In the genomic region with DNA sequence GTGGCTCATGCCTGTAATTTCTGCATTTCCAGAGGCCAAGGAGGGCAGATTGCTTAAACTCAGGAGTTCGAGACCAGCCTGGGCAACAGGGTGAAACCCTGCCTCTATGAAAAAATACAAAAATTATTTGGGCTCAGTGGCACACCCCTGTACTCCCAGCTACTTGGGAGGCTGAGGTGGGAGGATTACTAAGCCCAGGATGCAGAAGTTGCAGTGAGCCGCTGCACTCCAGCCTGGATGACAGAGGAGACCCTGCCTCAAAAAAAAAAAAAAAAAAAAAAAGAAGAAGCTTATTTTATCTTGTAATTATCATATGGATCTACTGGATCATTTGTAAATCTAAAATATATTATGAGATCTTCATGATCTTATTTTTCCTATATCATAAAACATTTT, we compare ENCODE assay signal across 21 cellular contexts.
DNase-seq lines count a peak whose midpoint lies in the region; ATAC-seq and TF ChIP-seq lines count a peak whose summit lies in the region.
"Had no signal": no experiment of that assay in that cellular context is flagged by ENCODE, and none has a peak within 500 bp of the region (broad histone marks: within the 10 kb centered on the region; RNA-seq: fewer than 3 reads in every experiment).

No MANE protein-coding gene starts in this region.

- no peak overlapping the region for H2BK15ac ChIP-seq in IMR-90 (ENCODE audit: low read depth, low read length)

- no peak overlapping the region for H2AK5ac ChIP-seq in IMR-90 (ENCODE audit: low read depth, low read length)

- peaks cover 1% of the 10 kb centered on the region for H3K9me3 Mint-ChIP-seq in activated CD4-positive, alpha-beta T cell treated with anti-CD3 and anti-CD28 coated beads, Interleukin-2, amount 10 ng/mL, durations not matched to agents 24 days and 14 days
- peaks cover 1% of the 10 kb centered on the region for H3K9me3 Mint-ChIP-seq in activated T-helper 2 cell treated with anti-CD3 and anti-CD28 coated beads, Interferon-gamma antibody, Interleukin-2, Interleukin-4, amounts not matched to agents 10 μg/mL and 5 μg/mL and 100 μg/mL, durations not matched to agents 14 hours and 24 hours and 36 hours
- H3K9me3 Mint-ChIP-seq in natural killer cell treated with Interleukin-12 subunit alpha and Interleukin-12 subunit beta and Interleukin-15 and Interleukin-18, amount 100 ng/mL, for 72 hours: no peaks in the 10 kb centered on the region
- H3K9me3 Mint-ChIP-seq: neural progenitor cell had no signal

- no peak overlapping the region for H3K23ac ChIP-seq in IMR-90 (ENCODE audit: low read depth, low read length)

- H2BK120ac ChIP-seq in IMR-90 (ENCODE audit: low read depth, low read length): 0 out of 2 replicates have a peak overlapping the region, but pooled peaks have one; percentile 9

- H3K56ac ChIP-seq in IMR-90 (ENCODE audit: extremely low read depth, insufficient read depth, low read length): no peak overlapping the region

- no TSS peak for BruUV-seq in IMR-90 (replicated peaks; lab: Mats Ljungman, UMichigan)

- H2BK20ac ChIP-seq in IMR-90 (ENCODE audit: low read depth, low read length): no peak overlapping the region

- ATAC-seq in IMR-90 (ENCODE audit: low read depth) (no peak), GM18511 (IDR thresholded peaks at IDR 0.05; ENCODE audit: unreplicated experiment) (no peak), HG02623 (IDR thresholded peaks at IDR 0.05; ENCODE audit: unreplicated experiment) (no peak)
- no peak for ATAC-seq in natural killer cell treated with Interleukin-12 subunit alpha and Interleukin-12 subunit beta and Interleukin-15 and Interleukin-18, amount 100 ng/mL, for 72 hours
- ATAC-seq: left lobe of liver had no signal

- H3K4ac ChIP-seq in IMR-90 (ENCODE audit: low read depth, low read length): peak overlapping the region; percentile 52; the same call in 1 of the 2 replicates

- no peak overlapping the region for H4K5ac ChIP-seq in IMR-90 (ENCODE audit: low read depth, low read length)

- H3K4me3 ChIP-seq in IMR-90 (ENCODE audit: insufficient read depth, low read depth, low read length): no peak overlapping the region
- H3K4me3 ChIP-seq: neural progenitor cell, vagina had no signal

- no peak overlapping the region for H4K8ac ChIP-seq in IMR-90 (ENCODE audit: low read depth in 2 of 2, low read length in 2 of 2)

- H4K20me1 ChIP-seq in IMR-90 (ENCODE audit: insufficient read depth, low read length): peaks cover 6% of the 10 kb centered on the region

- TF ChIP-seq RAD21 in IMR-90 (IDR thresholded peaks at IDR 0.05; ENCODE audit: low read length): no peak

- H3K36me3 Mint-ChIP-seq in activated CD4-positive, alpha-beta T cell treated with anti-CD3 and anti-CD28 coated beads, Interleukin-2, amount 10 ng/mL, durations not matched to agents 24 days and 14 days (ENCODE audit: low read depth): peaks cover 11% of the 10 kb centered on the region
- H3K36me3 Mint-ChIP-seq in activated T-helper 2 cell treated with anti-CD3 and anti-CD28 coated beads, Interferon-gamma antibody, Interleukin-2, Interleukin-4, amounts not matched to agents 10 μg/mL and 5 μg/mL and 100 μg/mL, durations not matched to agents 14 hours and 24 hours and 36 hours (ENCODE audit: low read depth): peaks cover 8% of the 10 kb centered on the region
- H3K36me3 Mint-ChIP-seq in natural killer cell treated with Interleukin-12 subunit alpha and Interleukin-12 subunit beta and Interleukin-15 and Interleukin-18, amount 100 ng/mL, for 72 hours: no peaks in the 10 kb centered on the region
- H3K36me3 Mint-ChIP-seq: CD4-positive, CD25-positive, alpha-beta regulatory T cell; mesothelial cell of epicardium; neural progenitor cell had no signal

- no peak overlapping the region for H3K18ac ChIP-seq in IMR-90 (ENCODE audit: low read depth, low read length)

- H3K4me1 ChIP-seq in IMR-90 (ENCODE audit: control insufficient read depth, insufficient read depth, low read length): peaks cover 9% of the 10 kb centered on the region

- H2AK9ac ChIP-seq in IMR-90 (replicated peaks; ENCODE audit: low read depth, low read length, poor library complexity): no peak overlapping the region

- H2BK5ac ChIP-seq in IMR-90 (ENCODE audit: low read depth, low read length, poor library complexity, severe bottlenecking): no peak overlapping the region

- no peak for TF ChIP-seq POLR2A in IMR-90 (IDR thresholded peaks at IDR 0.05; ENCODE audit: low read depth, low read length)

- dilution Hi-C loops in IMR-90 (cut with HindIII; ENCODE audit: low sequenced_read_pairs, unreplicated experiment): no loop called here

- H3K9me3 ChIP-seq in IMR-90 (ENCODE audit: control insufficient read depth, insufficient read depth, low read length): no peaks in the 10 kb centered on the region
- H3K9me3 ChIP-seq: vagina had no signal

- H3K9ac ChIP-seq in IMR-90 (ENCODE audit: low read depth, low read length): no peak overlapping the region
- H3K9ac ChIP-seq: neural progenitor cell had no signal

- H3K4me1 Mint-ChIP-seq in activated CD4-positive, alpha-beta T cell treated with anti-CD3 and anti-CD28 coated beads, Interleukin-2, amount 10 ng/mL, durations not matched to agents 24 days and 14 days: peaks cover 44% of the 10 kb centered on the region
- peaks cover 58% of the 10 kb centered on the region for H3K4me1 Mint-ChIP-seq in activated T-helper 2 cell treated with anti-CD3 and anti-CD28 coated beads, Interferon-gamma antibody, Interleukin-2, Interleukin-4, amounts not matched to agents 10 μg/mL and 5 μg/mL and 100 μg/mL, durations not matched to agents 14 hours and 24 hours and 36 hours (ENCODE audit: low read depth)
- H3K4me1 Mint-ChIP-seq in natural killer cell treated with Interleukin-12 subunit alpha and Interleukin-12 subunit beta and Interleukin-15 and Interleukin-18, amount 100 ng/mL, for 72 hours (ENCODE audit: low read depth in 2 of 2): peaks cover 37 to 48% of the 10 kb centered on the region in 2 donors

- POLR2A ChIA-PET in IMR-90 (lab: Charles Lee; ENCODE audit: unreplicated experiment): no interaction called here

- H2AFZ ChIP-seq in IMR-90 (replicated peaks; ENCODE audit: low read length, poor library complexity): no peak overlapping the region
- H2AFZ ChIP-seq: neural progenitor cell had no signal

- in situ Hi-C loops in IMR-90 (cut with MboI; ENCODE audit: low sequenced_read_pairs): no loop called here

- CTCF ChIA-PET in IMR-90 (lab: Yijun Ruan, JAX): interaction anchor here (1.6 kb wide), 1 partner anchor 97 kb away, joined by 4 read pairs; no protein-coding TSS in a partner anchor

- H3K27ac ChIP-seq in IMR-90 (ENCODE audit: insufficient read depth, low read length): no peak overlapping the region
- H3K27ac ChIP-seq: neural progenitor cell, vagina had no signal

- H3K27ac Mint-ChIP-seq in activated CD4-positive, alpha-beta T cell treated with anti-CD3 and anti-CD28 coated beads, Interleukin-2, amount 10 ng/mL, durations not matched to agents 24 days and 14 days: peak overlapping the region; percentile 90
- H3K27ac Mint-ChIP-seq in activated T-helper 2 cell treated with anti-CD3 and anti-CD28 coated beads, Interferon-gamma antibody, Interleukin-2, Interleukin-4, amounts not matched to agents 10 μg/mL and 5 μg/mL and 100 μg/mL, durations not matched to agents 14 hours and 24 hours and 36 hours: peak overlapping the region; percentile 81
- H3K27ac Mint-ChIP-seq in natural killer cell treated with Interleukin-12 subunit alpha and Interleukin-12 subunit beta and Interleukin-15 and Interleukin-18, amount 100 ng/mL, for 72 hours: peak overlapping the region; percentile 80 to 87
- H3K27ac Mint-ChIP-seq: mesothelial cell of epicardium, neural progenitor cell, T-helper 17 cell had no signal

- intact Hi-C loops in activated CD4-positive, alpha-beta T cell treated with anti-CD3 and anti-CD28 coated beads, Interleukin-2, amount 10 ng/mL, durations not matched to agents 24 days and 14 days (cut with micrococcal nuclease): loop anchor here (5.0 kb wide), 1 partner anchor 95 kb away; a partner anchor contains a TSS
- intact Hi-C loops in IMR-90 (cut with micrococcal nuclease): no loop called here
- intact Hi-C loops in activated T-helper 2 cell treated with anti-CD3 and anti-CD28 coated beads, Interferon-gamma antibody, Interleukin-2, Interleukin-4, amounts not matched to agents 10 μg/mL and 5 μg/mL and 100 μg/mL, durations not matched to agents 14 hours and 24 hours and 36 hours (cut with micrococcal nuclease): no loop called here

- H4K91ac ChIP-seq in IMR-90 (ENCODE audit: insufficient read depth, low read depth, low read length): no peak overlapping the region

- H3K14ac ChIP-seq in IMR-90 (replicated peaks; ENCODE audit: low read depth, low read length): no peak overlapping the region

- DNase-seq in activated CD4-positive, alpha-beta T cell treated with anti-CD3 and anti-CD28 coated beads, Interleukin-2, amount 10 ng/mL, durations not matched to agents 24 days and 14 days: no peak
- DNase-seq in activated CD4-positive, alpha-beta T cell treated with anti-CD3 and anti-CD28 coated beads for 4 hours: no peak
- DNase-seq in IMR-90 (no peak), COLO668 (lab: John Stamatoyannopoulos, UW; ENCODE audit: unreplicated experiment) (no peak)
- DNase-seq in activated T-helper 2 cell treated with anti-CD3 and anti-CD28 coated beads, Interferon-gamma antibody, Interleukin-2, Interleukin-4, amounts not matched to agents 10 μg/mL and 5 μg/mL and 100 μg/mL, durations not matched to agents 14 hours and 24 hours and 36 hours (ENCODE audit: low spot score): no peak
- no peak for DNase-seq in natural killer cell treated with Interleukin-12 subunit alpha and Interleukin-12 subunit beta and Interleukin-15 and Interleukin-18, amount 100 ng/mL, for 72 hours (ENCODE audit: low spot score)
- DNase-seq: activated CD4-positive, CD25-positive, alpha-beta regulatory T cell; activated gamma-delta T cell; effector CD4-positive, alpha-beta T cell; glutamatergic neuron; NCI-H1105 treated with DMSO at 0.1 percent for 48 hours; NCI-H524 treated with DMSO at 0.1 percent for 48 hours; SHP77; T-helper 17 cell had no signal

- H3K4me3 Mint-ChIP-seq in activated CD4-positive, alpha-beta T cell treated with anti-CD3 and anti-CD28 coated beads, Interleukin-2, amount 10 ng/mL, durations not matched to agents 24 days and 14 days: no peak overlapping the region
- H3K4me3 Mint-ChIP-seq in activated T-helper 2 cell treated with anti-CD3 and anti-CD28 coated beads, Interferon-gamma antibody, Interleukin-2, Interleukin-4, amounts not matched to agents 10 μg/mL and 5 μg/mL and 100 μg/mL, durations not matched to agents 14 hours and 24 hours and 36 hours (ENCODE audit: low read depth): no peak overlapping the region
- H3K4me3 Mint-ChIP-seq in natural killer cell treated with Interleukin-12 subunit alpha and Interleukin-12 subunit beta and Interleukin-15 and Interleukin-18, amount 100 ng/mL, for 72 hours: peak overlapping the region; percentile 76
- H3K4me3 Mint-ChIP-seq: CD4-positive, CD25-positive, alpha-beta regulatory T cell; mesothelial cell of epicardium; neural progenitor cell had no signal

- TF ChIP-seq CTCF in IMR-90 (conservative IDR thresholded peaks at IDR 0.05; ENCODE audit: low read depth, low read length): no peak

- WGBS in IMR-90 (ENCODE audit: extremely low coverage in 2 of 2, insufficient read length in 1 of 2), 2 experiments: no CpG with 5 or more reads among the region's 2 CpGs

- H3K36me3 ChIP-seq in IMR-90 (ENCODE audit: control insufficient read depth, insufficient read depth, low read length): no peaks in the 10 kb centered on the region
- H3K36me3 ChIP-seq: neural progenitor cell, vagina had no signal

- H3K27me3 Mint-ChIP-seq in activated CD4-positive, alpha-beta T cell treated with anti-CD3 and anti-CD28 coated beads, Interleukin-2, amount 10 ng/mL, durations not matched to agents 24 days and 14 days: peaks cover 6% of the 10 kb centered on the region
- H3K27me3 Mint-ChIP-seq in activated T-helper 2 cell treated with anti-CD3 and anti-CD28 coated beads, Interferon-gamma antibody, Interleukin-2, Interleukin-4, amounts not matched to agents 10 μg/mL and 5 μg/mL and 100 μg/mL, durations not matched to agents 14 hours and 24 hours and 36 hours (ENCODE audit: low read depth): no peaks in the 10 kb centered on the region
- no peaks in the 10 kb centered on the region for H3K27me3 Mint-ChIP-seq in natural killer cell treated with Interleukin-12 subunit alpha and Interleukin-12 subunit beta and Interleukin-15 and Interleukin-18, amount 100 ng/mL, for 72 hours
- H3K27me3 Mint-ChIP-seq: CD4-positive, CD25-positive, alpha-beta regulatory T cell; T-helper 17 cell had no signal

- peaks cover 6% of the 10 kb centered on the region; the same call in 1 of the 2 replicates for H3K27me3 ChIP-seq in IMR-90 (ENCODE audit: control insufficient read depth, insufficient read depth, low read length)
- H3K27me3 ChIP-seq: neural progenitor cell, vagina had no signal

- no peaks in the 10 kb centered on the region for H3K79me1 ChIP-seq in IMR-90 (ENCODE audit: low read depth in 1 of 2, low read length in 2 of 2)

- H3K9me1 ChIP-seq in IMR-90 (ENCODE audit: insufficient read depth, low read length): peaks cover 15% of the 10 kb centered on the region

- no peak overlapping the region for H3K4me2 ChIP-seq in IMR-90 (ENCODE audit: low read depth, low read length)
- H3K4me2 ChIP-seq: neural progenitor cell had no signal
